In the genomic region with DNA sequence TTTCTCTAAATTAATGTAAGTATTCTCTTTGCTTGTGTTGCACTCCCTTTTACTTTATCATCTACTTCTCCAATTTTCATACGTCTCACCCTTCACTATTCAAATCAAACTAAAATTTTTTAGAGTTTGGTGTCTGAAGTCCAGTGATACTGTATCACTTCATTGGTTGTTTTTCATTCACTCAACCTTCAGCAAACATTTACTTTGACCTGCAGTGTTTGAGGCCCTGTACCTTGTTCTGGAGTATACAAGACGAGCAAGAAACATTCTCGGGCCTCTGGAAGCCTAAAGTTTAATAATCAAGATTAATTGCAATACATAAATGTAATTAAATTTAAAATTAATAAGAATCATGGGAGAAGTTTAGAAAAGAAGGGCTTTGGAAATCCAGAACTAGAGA, we compare ENCODE assay signal across 32 cellular contexts.
"Had no signal": no experiment of that assay in that cellular context is flagged by ENCODE, and none has a peak within 500 bp of the region (broad histone marks: within the 10 kb centered on the region; RNA-seq: fewer than 3 reads in every experiment).

No MANE protein-coding gene starts in this region.

- H3K4me3 Mint-ChIP-seq: immature natural killer cell; mesothelial cell of epicardium; nephron progenitor cell; stimulated activated effector memory CD8-positive, alpha-beta T cell treated with anti-CD3 and anti-CD28 coated beads, Interleukin-12 subunit alpha, Interleukin-12 subunit beta, amount 100 ng/mL, for 72 hours had no signal

- H3K9me3 ChIP-seq: esophagus muscularis mucosa, gastroesophageal sphincter, heart left ventricle, mucosa of descending colon, prostate gland, right atrium auricular region, sigmoid colon, stomach, thyroid gland, vagina had no signal

- H3K27ac ChIP-seq: coronary artery, esophagus muscularis mucosa, foreskin keratinocyte, gastroesophageal sphincter, heart left ventricle, prostate gland, right atrium auricular region, sigmoid colon, stomach, thyroid gland, vagina had no signal

- FAIRE-seq: endothelial cell of umbilical vein had no signal

- H3K4me1 ChIP-seq: prostate gland, right atrium auricular region, vagina had no signal

- H3K27ac Mint-ChIP-seq: nephron progenitor cell had no signal

- DNase-seq: dermis blood vessel endothelial cell; effector memory CD4-positive, alpha-beta T cell; foreskin keratinocyte; heart left ventricle; hippocampal formation; immature natural killer cell; islet precursor cell; kidney glomerular epithelial cell; left colon; left ventricle myocardium superior; mesenchymal stem cell; mucosa of descending colon; naive B cell; nephron progenitor cell; nucleus accumbens; sigmoid colon; stimulated activated CD4-positive, alpha-beta T cell treated with anti-CD3 and anti-CD28 coated beads, Interleukin-2, amount 100 ng/mL, for 24 hours; stimulated activated CD4-positive, alpha-beta T cell treated with anti-CD3 and anti-CD28 coated beads, Interleukin-4, amount 100 ng/mL, for 24 hours; stimulated activated naive CD4-positive, alpha-beta T cell treated with Interleukin-2 at 50 U/mL for 16 hours; stomach; thyroid gland; trophoblast cell had no signal

- H3K9me3 Mint-ChIP-seq: immature natural killer cell; mesothelial cell of epicardium; naive B cell; nephron progenitor cell; stimulated activated effector memory CD8-positive, alpha-beta T cell treated with anti-CD3 and anti-CD28 coated beads, Interleukin-12 subunit alpha, Interleukin-12 subunit beta, amount 100 ng/mL, for 72 hours had no signal

- ATAC-seq: foreskin keratinocyte; gastroesophageal sphincter; heart left ventricle; left colon; left ventricle myocardium superior; mucosa of descending colon; stimulated activated effector memory CD8-positive, alpha-beta T cell treated with anti-CD3 and anti-CD28 coated beads, Interleukin-12 subunit alpha, Interleukin-12 subunit beta, amount 100 ng/mL, for 72 hours had no signal

- H3K4me1 Mint-ChIP-seq: mesothelial cell of epicardium, nephron progenitor cell had no signal

- H3K27me3 ChIP-seq: esophagus muscularis mucosa, foreskin keratinocyte, gastroesophageal sphincter, heart left ventricle, right atrium auricular region, sigmoid colon, stomach, thyroid gland, vagina had no signal

- H3K36me3 ChIP-seq: prostate gland had no signal

- H3K4me3 ChIP-seq: coronary artery, esophagus muscularis mucosa, gastroesophageal sphincter, heart left ventricle, lung, mucosa of descending colon, prostate gland, right atrium auricular region, sigmoid colon, stomach, thyroid gland, vagina had no signal

- H3K27me3 Mint-ChIP-seq: naive B cell had no signal
